6 cellular contexts compared by ENCODE assay signal in genomic region chr19:2266183-2266993, GRCh38. TPM values are rescaled to one million over a fixed set of nuclear protein-coding genes. Genes with fewer than 3 reads are reported as not detected.
DNase-seq lines count a peak whose midpoint lies in the region; ATAC-seq, FAIRE-seq and TF ChIP-seq lines count a peak whose summit lies in the region.

No MANE protein-coding gene starts in this region.

- no peak overlapping the region for H3K27ac Mint-ChIP-seq in endodermal cell

- TF ChIP-seq CTCF in endodermal cell (conservative IDR thresholded peaks at IDR 0.05) = no peak

- H3K36me3 Mint-ChIP-seq in endodermal cell (ENCODE audit: low read depth) = peaks cover 1% of the 10 kb centered on the region

- DNase-seq in RCC 7860 (ENCODE audit: low spot score) (peak; percentile 34), germinal center (ENCODE audit: low spot score) (peak; percentile 61), stromal cell of bone marrow (ENCODE audit: low read depth) (peak; percentile 68), endodermal cell (no peak)

- 83 to 87% methylated on average over 3 to 18 of the region's 18 CpGs for WGBS in endodermal cell (ENCODE audit: insufficient coverage in 1 of 2, insufficient read length in 1 of 2), 2 experiments

- H3K4me1 ChIP-seq in endodermal cell (ENCODE audit: control insufficient read depth, insufficient read depth, low read length) = peaks cover under 1% of the 10 kb centered on the region

- peaks cover under 1% of the 10 kb centered on the region for H3K4me1 Mint-ChIP-seq in endodermal cell

- H3K27me3 Mint-ChIP-seq in endodermal cell (ENCODE audit: insufficient read depth) = no peaks in the 10 kb centered on the region

- H3K36me3 ChIP-seq in endodermal cell (ENCODE audit: control insufficient read depth, insufficient read depth, low read length) = peaks cover 4% of the 10 kb centered on the region

- H3K4me3 ChIP-seq in endodermal cell (ENCODE audit: low read length) = no peak overlapping the region

- H3K4me3 Mint-ChIP-seq in endodermal cell = no peak overlapping the region

- FAIRE-seq in RCC 7860 (lab: Jason Lieb, UNC) = no peak

- ATAC-seq in HG02970 (IDR thresholded peaks at IDR 0.05; ENCODE audit: low FRiP score, unreplicated experiment) = no peak

- H3K27me3 ChIP-seq in endodermal cell (ENCODE audit: control insufficient read depth, insufficient read depth, low read length, poor library complexity, severe bottlenecking) = no peaks in the 10 kb centered on the region

- no peak overlapping the region for H3K27ac ChIP-seq in endodermal cell (ENCODE audit: low read depth, low read length)

- no peaks in the 10 kb centered on the region for H3K9me3 Mint-ChIP-seq in endodermal cell

- no peak overlapping the region for H3K9ac ChIP-seq in endodermal cell (ENCODE audit: extremely low read depth, low read length, poor library complexity, severe bottlenecking)

- H3K9me3 ChIP-seq in endodermal cell (ENCODE audit: control insufficient read depth, low read length) = no peaks in the 10 kb centered on the region

- peak; percentile 51 for TF ChIP-seq POLR2A in GM19099 (IDR thresholded peaks at IDR 0.05; ENCODE audit: extremely low read depth, insufficient read length, low read depth)

RNA-seq across cellular contexts. Expression of gene JSRP1, which starts 10.2 kb away (rescaled TPM):
- under 1 TPM; 0.66 to 0.89 TPM for total RNA-seq in endodermal cell
- polyA plus RNA-seq in endodermal cell (2013, experiment 1 of 2) = not detected
- not detected for polyA plus RNA-seq in endodermal cell (2013, experiment 2 of 2)

RNA-seq across cellular contexts. Expression of gene PEAK3, which starts 15.6 kb away (rescaled TPM):
- total RNA-seq in endodermal cell = not detected
- polyA plus RNA-seq in endodermal cell (2013, experiment 1 of 2) = not detected
- polyA plus RNA-seq in endodermal cell (2013, experiment 2 of 2) = 0.08 TPM

RNA-seq across cellular contexts. Expression of gene AMH, which starts 17.3 kb away (rescaled TPM):
- 10 to 100 TPM; 20.5 to 35.1 TPM for total RNA-seq in endodermal cell
- 4.8 TPM for polyA plus RNA-seq in endodermal cell (2013, experiment 1 of 2)
- polyA plus RNA-seq in endodermal cell (2013, experiment 2 of 2) = 5.6 TPM

RNA-seq across cellular contexts. Expression of gene SF3A2, which starts 29.8 kb away (rescaled TPM):
- 100 to 1,000 TPM; 126 to 132 TPM for total RNA-seq in endodermal cell
- polyA plus RNA-seq in endodermal cell (2013, experiment 1 of 2) = 147 TPM
- 122 TPM for polyA plus RNA-seq in endodermal cell (2013, experiment 2 of 2)

RNA-seq across cellular contexts. Expression of gene PLEKHJ1, which starts 30.3 kb away (rescaled TPM):
- total RNA-seq in endodermal cell = 100 to 1,000 TPM; 146 to 192 TPM
- 103 TPM for polyA plus RNA-seq in endodermal cell (2013, experiment 1 of 2)
- 96.8 TPM for polyA plus RNA-seq in endodermal cell (2013, experiment 2 of 2)
